1 cellular context compared by ENCODE assay signal in the genomic region with DNA sequence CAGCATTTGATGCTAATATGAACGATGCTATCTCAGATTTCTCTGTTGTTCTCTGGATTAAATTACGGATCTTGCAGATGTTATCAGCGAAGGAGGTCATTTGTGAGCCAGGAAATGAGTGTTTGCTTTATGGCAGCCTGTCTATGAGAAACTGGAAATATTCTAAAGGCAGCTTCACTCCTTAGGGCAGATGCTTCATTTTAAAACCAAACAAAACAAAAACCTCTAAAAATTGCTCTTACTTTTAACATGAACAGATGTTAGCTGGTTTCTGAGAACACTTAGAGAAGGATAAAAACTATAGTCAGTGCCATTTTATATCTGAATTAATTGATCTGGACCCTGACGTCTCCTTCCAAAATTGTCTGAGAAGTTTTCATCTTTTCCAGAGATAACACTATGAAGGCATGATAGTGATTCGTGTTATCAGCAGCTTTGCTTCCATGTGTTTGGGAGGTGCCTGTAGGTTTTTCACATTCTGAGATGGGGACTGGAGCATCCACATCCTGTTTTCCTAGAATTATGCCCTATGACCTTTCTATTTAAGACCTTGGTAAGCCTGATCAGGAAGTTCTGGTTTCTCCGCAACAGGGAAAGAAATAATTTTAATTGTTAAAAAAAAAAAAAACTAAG.
TF ChIP-seq lines count a peak whose summit lies in the region.

No MANE protein-coding gene starts in this region.

TF ChIP-seq in K562, 482 proteins besides CTCF, POLR2A, EP300 and RAD21 (continued from another document and continues in another):
- TF ChIP-seq E2F1 (CRISPR knock-in tag; IDR thresholded peaks at IDR 0.05), result no peak
- TF ChIP-seq ETV5 (CRISPR knock-in tag; IDR thresholded peaks at IDR 0.05; ENCODE audit: low read depth), result peak; percentile 90
- peak; percentile 62 for TF ChIP-seq POLR2H (tag; IDR thresholded peaks at IDR 0.05; ENCODE audit: low read depth)
- peak; percentile 16 for TF ChIP-seq ASH1L (IDR thresholded peaks at IDR 0.05; ENCODE audit: borderline replicate concordance, low read depth, partially characterized antibody)
- TF ChIP-seq ARNT (IDR thresholded peaks at IDR 0.05), result no peak
- TF ChIP-seq NEUROD1 (IDR thresholded peaks at IDR 0.05; ENCODE audit: borderline replicate concordance, low read depth, low read length, partially characterized antibody), result peak; percentile 7
- TF ChIP-seq GATAD2B (IDR thresholded peaks at IDR 0.05; ENCODE audit: borderline replicate concordance), result peak; percentile 69
- TF ChIP-seq TBP (optimal IDR thresholded peaks at IDR 0.05; ENCODE audit: low read depth, low read length), result peak; percentile 42
- TF ChIP-seq TCFL5 (CRISPR knock-in tag; conservative IDR thresholded peaks at IDR 0.05), result no peak
- TF ChIP-seq, protein P1, sequence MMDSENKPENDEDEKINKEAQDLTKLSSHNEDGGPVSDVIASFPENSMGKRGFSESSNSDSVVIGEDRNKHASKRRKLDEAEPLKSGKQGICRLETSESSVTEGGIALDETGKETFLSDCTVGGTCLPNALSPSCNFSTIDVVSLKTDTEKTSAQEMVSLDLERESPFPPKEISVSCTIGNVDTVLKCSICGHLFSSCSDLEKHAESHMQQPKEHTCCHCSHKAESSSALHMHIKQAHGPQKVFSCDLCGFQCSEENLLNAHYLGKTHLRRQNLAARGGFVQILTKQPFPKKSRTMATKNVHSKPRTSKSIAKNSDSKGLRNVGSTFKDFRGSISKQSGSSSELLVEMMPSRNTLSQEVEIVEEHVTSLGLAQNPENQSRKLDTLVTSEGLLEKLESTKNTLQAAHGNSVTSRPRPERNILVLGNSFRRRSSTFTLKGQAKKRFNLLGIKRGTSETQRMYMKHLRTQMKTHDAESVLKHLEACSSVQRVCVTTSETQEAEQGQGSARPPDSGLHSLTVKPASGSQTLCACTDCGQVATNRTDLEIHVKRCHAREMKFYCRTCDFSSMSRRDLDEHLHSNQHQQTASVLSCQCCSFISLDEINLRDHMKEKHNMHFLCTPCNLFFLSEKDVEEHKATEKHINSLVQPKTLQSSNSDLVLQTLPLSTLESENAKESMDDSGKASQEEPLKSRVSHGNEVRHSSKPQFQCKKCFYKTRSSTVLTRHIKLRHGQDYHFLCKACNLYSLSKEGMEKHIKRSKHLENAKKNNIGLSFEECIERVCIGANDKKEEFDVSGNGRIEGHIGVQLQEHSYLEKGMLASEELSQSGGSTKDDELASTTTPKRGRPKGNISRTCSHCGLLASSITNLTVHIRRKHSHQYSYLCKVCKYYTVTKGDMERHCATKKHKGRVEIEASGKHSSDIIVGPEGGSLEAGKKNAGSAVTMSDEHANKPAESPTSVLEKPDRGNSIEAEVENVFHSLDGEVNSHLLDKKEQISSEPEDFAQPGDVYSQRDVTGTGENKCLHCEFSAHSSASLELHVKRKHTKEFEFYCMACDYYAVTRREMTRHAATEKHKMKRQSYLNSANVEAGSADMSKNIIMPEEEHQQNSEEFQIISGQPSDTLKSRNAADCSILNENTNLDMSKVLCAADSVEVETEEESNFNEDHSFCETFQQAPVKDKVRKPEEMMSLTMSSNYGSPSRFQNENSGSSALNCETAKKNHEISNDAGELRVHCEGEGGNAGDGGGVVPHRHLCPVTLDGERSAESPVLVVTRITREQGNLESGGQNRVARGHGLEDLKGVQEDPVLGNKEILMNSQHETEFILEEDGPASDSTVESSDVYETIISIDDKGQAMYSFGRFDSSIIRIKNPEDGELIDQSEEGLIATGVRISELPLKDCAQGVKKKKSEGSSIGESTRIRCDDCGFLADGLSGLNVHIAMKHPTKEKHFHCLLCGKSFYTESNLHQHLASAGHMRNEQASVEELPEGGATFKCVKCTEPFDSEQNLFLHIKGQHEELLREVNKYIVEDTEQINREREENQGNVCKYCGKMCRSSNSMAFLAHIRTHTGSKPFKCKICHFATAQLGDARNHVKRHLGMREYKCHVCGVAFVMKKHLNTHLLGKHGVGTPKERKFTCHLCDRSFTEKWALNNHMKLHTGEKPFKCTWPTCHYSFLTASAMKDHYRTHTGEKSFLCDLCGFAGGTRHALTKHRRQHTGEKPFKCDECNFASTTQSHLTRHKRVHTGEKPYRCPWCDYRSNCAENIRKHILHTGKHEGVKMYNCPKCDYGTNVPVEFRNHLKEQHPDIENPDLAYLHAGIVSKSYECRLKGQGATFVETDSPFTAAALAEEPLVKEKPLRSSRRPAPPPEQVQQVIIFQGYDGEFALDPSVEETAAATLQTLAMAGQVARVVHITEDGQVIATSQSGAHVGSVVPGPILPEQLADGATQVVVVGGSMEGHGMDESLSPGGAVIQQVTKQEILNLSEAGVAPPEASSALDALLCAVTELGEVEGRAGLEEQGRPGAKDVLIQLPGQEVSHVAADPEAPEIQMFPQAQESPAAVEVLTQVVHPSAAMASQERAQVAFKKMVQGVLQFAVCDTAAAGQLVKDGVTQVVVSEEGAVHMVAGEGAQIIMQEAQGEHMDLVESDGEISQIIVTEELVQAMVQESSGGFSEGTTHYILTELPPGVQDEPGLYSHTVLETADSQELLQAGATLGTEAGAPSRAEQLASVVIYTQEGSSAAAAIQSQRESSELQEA (IDR thresholded peaks at IDR 0.05; ENCODE audit: low read depth), result no peak
- TF ChIP-seq, protein P2, sequence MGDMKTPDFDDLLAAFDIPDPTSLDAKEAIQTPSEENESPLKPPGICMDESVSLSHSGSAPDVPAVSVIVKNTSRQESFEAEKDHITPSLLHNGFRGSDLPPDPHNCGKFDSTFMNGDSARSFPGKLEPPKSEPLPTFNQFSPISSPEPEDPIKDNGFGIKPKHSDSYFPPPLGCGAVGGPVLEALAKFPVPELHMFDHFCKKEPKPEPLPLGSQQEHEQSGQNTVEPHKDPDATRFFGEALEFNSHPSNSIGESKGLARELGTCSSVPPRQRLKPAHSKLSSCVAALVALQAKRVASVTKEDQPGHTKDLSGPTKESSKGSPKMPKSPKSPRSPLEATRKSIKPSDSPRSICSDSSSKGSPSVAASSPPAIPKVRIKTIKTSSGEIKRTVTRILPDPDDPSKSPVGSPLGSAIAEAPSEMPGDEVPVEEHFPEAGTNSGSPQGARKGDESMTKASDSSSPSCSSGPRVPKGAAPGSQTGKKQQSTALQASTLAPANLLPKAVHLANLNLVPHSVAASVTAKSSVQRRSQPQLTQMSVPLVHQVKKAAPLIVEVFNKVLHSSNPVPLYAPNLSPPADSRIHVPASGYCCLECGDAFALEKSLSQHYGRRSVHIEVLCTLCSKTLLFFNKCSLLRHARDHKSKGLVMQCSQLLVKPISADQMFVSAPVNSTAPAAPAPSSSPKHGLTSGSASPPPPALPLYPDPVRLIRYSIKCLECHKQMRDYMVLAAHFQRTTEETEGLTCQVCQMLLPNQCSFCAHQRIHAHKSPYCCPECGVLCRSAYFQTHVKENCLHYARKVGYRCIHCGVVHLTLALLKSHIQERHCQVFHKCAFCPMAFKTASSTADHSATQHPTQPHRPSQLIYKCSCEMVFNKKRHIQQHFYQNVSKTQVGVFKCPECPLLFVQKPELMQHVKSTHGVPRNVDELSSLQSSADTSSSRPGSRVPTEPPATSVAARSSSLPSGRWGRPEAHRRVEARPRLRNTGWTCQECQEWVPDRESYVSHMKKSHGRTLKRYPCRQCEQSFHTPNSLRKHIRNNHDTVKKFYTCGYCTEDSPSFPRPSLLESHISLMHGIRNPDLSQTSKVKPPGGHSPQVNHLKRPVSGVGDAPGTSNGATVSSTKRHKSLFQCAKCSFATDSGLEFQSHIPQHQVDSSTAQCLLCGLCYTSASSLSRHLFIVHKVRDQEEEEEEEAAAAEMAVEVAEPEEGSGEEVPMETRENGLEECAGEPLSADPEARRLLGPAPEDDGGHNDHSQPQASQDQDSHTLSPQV (IDR thresholded peaks at IDR 0.05), result peak; percentile 94
- TF ChIP-seq GATAD2A (IDR thresholded peaks at IDR 0.05), result no peak
- peak; percentile 68; the same call in 1 of the 2 replicates for TF ChIP-seq NBN (IDR thresholded peaks at IDR 0.05; ENCODE audit: low read depth)
- TF ChIP-seq BRF1 (IDR thresholded peaks at IDR 0.05; ENCODE audit: borderline replicate concordance, extremely low read depth, insufficient read length), result no peak
- no peak for TF ChIP-seq PPARD (CRISPR knock-in tag; IDR thresholded peaks at IDR 0.05)
- TF ChIP-seq GTF2E2 (tag; IDR thresholded peaks at IDR 0.05), result 0 out of 2 replicates have a peak, but pooled peaks have one; percentile 27
- TF ChIP-seq ATF7 (IDR thresholded peaks at IDR 0.05), result peak; percentile 43; the same call in 1 of the 2 replicates
- TF ChIP-seq DACH1 (IDR thresholded peaks at IDR 0.05; ENCODE audit: partially characterized antibody), result no peak
- TF ChIP-seq TAF9B (IDR thresholded peaks at IDR 0.05; ENCODE audit: partially characterized antibody), result peak; percentile 67
- TF ChIP-seq ZNF79 (CRISPR knock-in tag; IDR thresholded peaks at IDR 0.05; ENCODE audit: low read depth), result peak; percentile 42; the same call in 1 of the 2 replicates
- TF ChIP-seq ZNF77 (CRISPR knock-in tag; IDR thresholded peaks at IDR 0.05), result no peak
- peak; percentile 53; the same call in 1 of the 2 replicates for TF ChIP-seq JUN (IDR thresholded peaks at IDR 0.05; ENCODE audit: borderline replicate concordance, low read depth, low read length)
- no peak for TF ChIP-seq JUN (CRISPR knock-in tag; IDR thresholded peaks at IDR 0.05; ENCODE audit: borderline replicate concordance)
- TF ChIP-seq FOXK2 (conservative IDR thresholded peaks at IDR 0.05 in 1 of 2, IDR thresholded peaks at IDR 0.05 in 1 of 2; ENCODE audit: low read depth in 2 of 2), result 0 out of 4 replicates have a peak, but pooled peaks of 1 of the 2 experiments have one; percentile 19
- TF ChIP-seq, protein P3, sequence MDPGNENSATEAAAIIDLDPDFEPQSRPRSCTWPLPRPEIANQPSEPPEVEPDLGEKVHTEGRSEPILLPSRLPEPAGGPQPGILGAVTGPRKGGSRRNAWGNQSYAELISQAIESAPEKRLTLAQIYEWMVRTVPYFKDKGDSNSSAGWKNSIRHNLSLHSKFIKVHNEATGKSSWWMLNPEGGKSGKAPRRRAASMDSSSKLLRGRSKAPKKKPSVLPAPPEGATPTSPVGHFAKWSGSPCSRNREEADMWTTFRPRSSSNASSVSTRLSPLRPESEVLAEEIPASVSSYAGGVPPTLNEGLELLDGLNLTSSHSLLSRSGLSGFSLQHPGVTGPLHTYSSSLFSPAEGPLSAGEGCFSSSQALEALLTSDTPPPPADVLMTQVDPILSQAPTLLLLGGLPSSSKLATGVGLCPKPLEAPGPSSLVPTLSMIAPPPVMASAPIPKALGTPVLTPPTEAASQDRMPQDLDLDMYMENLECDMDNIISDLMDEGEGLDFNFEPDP (CRISPR knock-in tag; IDR thresholded peaks at IDR 0.05), result no peak
- no peak for TF ChIP-seq PREB (CRISPR knock-in tag; IDR thresholded peaks at IDR 0.05)
- TF ChIP-seq ZNF41 (CRISPR knock-in tag; conservative IDR thresholded peaks at IDR 0.05), result no peak; the same call in 1 of the 2 replicates
- TF ChIP-seq LCOR (CRISPR knock-in tag; IDR thresholded peaks at IDR 0.05), result no peak
- peak; percentile 88 for TF ChIP-seq NR2C1 (IDR thresholded peaks at IDR 0.05)
- TF ChIP-seq NR2C1 (tag; IDR thresholded peaks at IDR 0.05), result peak; percentile 93
- TF ChIP-seq NCOA2 (IDR thresholded peaks at IDR 0.05; ENCODE audit: partially characterized antibody in 2 of 2), result peak in 1 of 2 experiments; percentile 29
- no peak for TF ChIP-seq NFIC (IDR thresholded peaks at IDR 0.05)
- no peak for TF ChIP-seq HCFC1 (IDR thresholded peaks at IDR 0.05; ENCODE audit: low read depth, low read length)
- TF ChIP-seq SUPT5H (IDR thresholded peaks at IDR 0.05), result 0 out of 2 replicates have a peak, but pooled peaks have one; percentile 12
- TF ChIP-seq CBX1 (IDR thresholded peaks at IDR 0.05; ENCODE audit: low read depth), result no peak
- peak; percentile 74 for TF ChIP-seq TEAD4 (IDR thresholded peaks at IDR 0.05; ENCODE audit: low read length)
- TF ChIP-seq TEAD4 (CRISPR knock-in tag; IDR thresholded peaks at IDR 0.05; ENCODE audit: borderline replicate concordance), result no peak
- TF ChIP-seq NFE2 (IDR thresholded peaks at IDR 0.05; ENCODE audit: low read depth), result peak; percentile 32; the same call in 1 of the 2 replicates
- peak; percentile 75 to 80; a peak in 3 of 4 replicates for TF ChIP-seq KDM1A (IDR thresholded peaks at IDR 0.05)
- TF ChIP-seq NR4A1 (CRISPR knock-in tag; IDR thresholded peaks at IDR 0.05), result no peak
- TF ChIP-seq NR4A1 (tag; IDR thresholded peaks at IDR 0.05), result peak; percentile 49
- no peak for TF ChIP-seq PBX2 (CRISPR knock-in tag; IDR thresholded peaks at IDR 0.05; ENCODE audit: low read depth)
- peak; percentile 15; the same call in 1 of the 2 replicates for TF ChIP-seq PBX2 (tag; conservative IDR thresholded peaks at IDR 0.05; ENCODE audit: low read depth)
- TF ChIP-seq RBBP5 (IDR thresholded peaks at IDR 0.05; ENCODE audit: borderline replicate concordance, insufficient read depth, low read length, poor library complexity, severe bottlenecking), result peak; percentile 35
- peak; percentile 90 for TF ChIP-seq ARID1B (IDR thresholded peaks at IDR 0.05)
- peak in 1 of 2 experiments; percentile 18; a peak in 1 of 4 replicates for TF ChIP-seq TEAD1 (CRISPR knock-in tag; IDR thresholded peaks at IDR 0.05)
